ENCODE assay signal across 33 cellular contexts in genomic region chr7:145183069-145183468, GRCh38.
"Had no signal": no experiment of that assay in that cellular context is flagged by ENCODE, and none has a peak within 500 bp of the region (broad histone marks: within the 10 kb centered on the region; RNA-seq: fewer than 3 reads in every experiment).

No MANE protein-coding gene starts in this region.

- H3K4me3 ChIP-seq: body of pancreas, breast epithelium, MG63, PC-9 had no signal

- FAIRE-seq: astrocyte, RCC 7860 had no signal

- H3K27ac ChIP-seq: body of pancreas, breast epithelium, PC-9, VCaP had no signal

- H3K9me3 ChIP-seq: body of pancreas, breast epithelium, MG63 had no signal

- H3K4me1 ChIP-seq: body of pancreas, breast epithelium had no signal

- H2AFZ ChIP-seq: PC-9 had no signal

- ATAC-seq: activated T-cell treated with anti-CD3 and anti-CD28 coated beads, Interleukin-2, amount 50 U/mL, for 4 hours; body of pancreas had no signal

- H3K36me3 ChIP-seq: breast epithelium, MG63 had no signal

- H3K27me3 ChIP-seq: body of pancreas, breast epithelium, MG63 had no signal

- H3K4me2 ChIP-seq: PC-9 had no signal

- DNase-seq: activated B cell treated with CpG ODN at 0.5 μM for 24 hours; activated CD4-positive, alpha-beta memory T cell treated with anti-CD3 and anti-CD28 coated beads for 36 hours; activated CD4-positive, alpha-beta T cell treated with anti-CD3 and anti-CD28 coated beads for 4 hours; activated CD4-positive, alpha-beta T cell treated with anti-CD3 and anti-CD28 coated beads, Interleukin-2, amount 50 U/mL, for 1 hour; activated CD4-positive, CD25-positive, alpha-beta regulatory T cell treated with anti-CD3 and anti-CD28 coated beads, Interleukin-2, amount 50 U/mL, for 72 hours; activated CD8-positive, alpha-beta memory T cell treated with anti-CD3 and anti-CD28 coated beads, Interleukin-2, amount 50 U/mL, for 4 hours; activated effector memory CD4-positive, alpha-beta T cell treated with Interleukin-2 at 50 U/mL for 16 hours; activated naive CD4-positive, alpha-beta T cell; activated naive CD8-positive, alpha-beta T cell treated with anti-CD3 and anti-CD28 coated beads, Interleukin-2, amount 10 ng/mL, durations not matched to agents 7 days and 5 days; activated T-cell treated with anti-CD3 and anti-CD28 coated beads for 4 hours; activated T-cell treated with anti-CD3 and anti-CD28 coated beads, Interleukin-2, amount 50 U/mL, for 4 hours; amygdala; body of pancreas; NCI-H1048; NCI-H1105 treated with DMSO at 0.1 percent for 48 hours; NCI-H1436; NCI-H1694; NCI-H2029; NCI-H510A; NCI-H526; NCI-H748 treated with DMSO at 0.1 percent for 48 hours; NK-92 treated with Interleukin-12 subunit alpha and Interleukin-12 subunit beta, amount 100 ng/mL, for 24 hours; PC-9; Right ventricle myocardium superior; SW 1271; T-helper 1 cell; T-helper 2 cell; T-helper 9 cell had no signal
